22 cellular contexts compared by ENCODE assay signal in the genomic region with DNA sequence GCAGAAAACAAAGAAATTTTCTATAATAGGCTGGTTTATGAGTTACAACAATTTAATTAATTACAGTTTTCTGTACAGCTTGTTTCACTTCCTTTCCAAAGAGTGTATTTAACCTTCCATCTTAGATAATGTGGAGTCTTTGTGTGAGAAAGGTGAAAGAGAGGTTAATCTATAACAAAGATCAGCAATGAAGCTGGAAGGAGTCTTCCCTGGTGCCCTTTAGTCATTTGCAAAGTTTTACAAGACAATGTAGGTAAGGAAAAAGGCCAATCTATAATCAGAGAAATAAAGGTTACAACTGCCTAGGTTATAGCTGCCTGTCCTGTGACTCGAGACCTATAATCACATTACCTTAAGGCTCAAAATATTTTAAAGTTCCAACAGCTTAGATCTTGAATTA.
"Had no signal": no experiment of that assay in that cellular context is flagged by ENCODE, and none has a peak within 500 bp of the region (broad histone marks: within the 10 kb centered on the region; RNA-seq: fewer than 3 reads in every experiment).

No MANE protein-coding gene starts in this region.

- H3K36me3 ChIP-seq: brain microvascular endothelial cell, esophagus squamous epithelium, gastroesophageal sphincter had no signal

- H3K9me3 ChIP-seq: esophagus squamous epithelium, gastroesophageal sphincter had no signal

- H3K27ac ChIP-seq: brain microvascular endothelial cell, epithelial cell of prostate, esophagus squamous epithelium, gastroesophageal sphincter had no signal

- H3K4me3 ChIP-seq: esophagus squamous epithelium, gastroesophageal sphincter had no signal

- DNase-seq: activated CD4-positive, alpha-beta T cell treated with anti-CD3 and anti-CD28 coated beads for 1 hour; activated CD4-positive, alpha-beta T cell treated with anti-CD3 and anti-CD28 coated beads for 48 hours; activated CD4-positive, alpha-beta T cell treated with anti-CD3 and anti-CD28 coated beads, Interleukin-2, amount 50 U/mL, for 1 hour; activated CD4-positive, alpha-beta T cell treated with anti-CD3 and anti-CD28 coated beads, Interleukin-2, amount 50 U/mL, for 48 hours; activated CD4-positive, CD25-positive, alpha-beta regulatory T cell; activated CD8-positive, alpha-beta memory T cell treated with anti-CD3 and anti-CD28 coated beads for 24 hours; activated CD8-positive, alpha-beta T cell treated with anti-CD3 and anti-CD28 coated beads for 36 hours; activated effector memory CD4-positive, alpha-beta T cell treated with Interleukin-2 at 50 U/mL for 16 hours; activated gamma-delta T cell treated with Interleukin-2 at 50 U/mL for 16 hours; activated naive CD4-positive, alpha-beta T cell treated with anti-CD3 and anti-CD28 coated beads, Interleukin-2, amount 50 U/mL, for 16 hours; activated naive CD4-positive, alpha-beta T cell treated with Interleukin-2 at 50 U/mL for 16 hours; activated T-cell treated with anti-CD3 and anti-CD28 coated beads, Interleukin-2, amount 50 U/mL, for 4 hours; amniotic stem cell; anterior cingulate cortex; brain microvascular endothelial cell; effector CD8-positive, alpha-beta T cell; esophagus squamous epithelium; foreskin melanocyte; T-helper 2 cell had no signal

- H3K27me3 ChIP-seq: brain microvascular endothelial cell, esophagus squamous epithelium had no signal

- ATAC-seq: activated CD8-positive, alpha-beta T cell treated with anti-CD3 and anti-CD28 coated beads for 36 hours; activated T-cell treated with anti-CD3 and anti-CD28 coated beads, Interleukin-2, amount 50 U/mL, for 4 hours; activated T-helper 17 cell treated with anti-CD3 and anti-CD28 coated beads, Interleukin-2, amount 50 U/mL, for 72 hours; gastroesophageal sphincter had no signal
